In genomic region chr9:123326030-123326586, GRCh38 we compare ENCODE assay signal across 18 cellular contexts. TPM values are rescaled to one million over a fixed set of nuclear protein-coding genes. Genes with fewer than 3 reads are reported as not detected.
DNase-seq lines count a peak whose midpoint lies in the region; ATAC-seq and TF ChIP-seq lines count a peak whose summit lies in the region.
"Had no signal": no experiment of that assay in that cellular context is flagged by ENCODE, and none has a peak within 500 bp of the region (broad histone marks: within the 10 kb centered on the region; RNA-seq: fewer than 3 reads in every experiment).

No MANE protein-coding gene starts in this region.

- no peaks in the 10 kb centered on the region for H3K9me1 ChIP-seq in IMR-90 (ENCODE audit: insufficient read depth, low read length)

- CTCF ChIA-PET in IMR-90 (lab: Yijun Ruan, JAX) = interaction anchor here (1.1 kb wide), 1 partner anchor 10 kb away, joined by 4 read pairs; no protein-coding TSS in a partner anchor

- H3K4me3 ChIP-seq in IMR-90 (ENCODE audit: insufficient read depth, low read depth, low read length) (no peak overlapping the region), parathyroid adenoma (ENCODE audit: low read depth, low read length) (no peak overlapping the region)
- H3K4me3 ChIP-seq: ascending aorta, HAP-1, upper lobe of right lung had no signal

- no peak overlapping the region for H3K18ac ChIP-seq in IMR-90 (ENCODE audit: low read depth, low read length)

- H2BK15ac ChIP-seq in IMR-90 (ENCODE audit: low read depth, low read length) = no peak overlapping the region

- no peaks in the 10 kb centered on the region; the same call in 1 of the 2 replicates for H3K4me1 ChIP-seq in IMR-90 (ENCODE audit: control insufficient read depth, insufficient read depth, low read length)
- H3K4me1 ChIP-seq in parathyroid adenoma = peaks cover 37% of the 10 kb centered on the region
- H3K4me1 ChIP-seq: ascending aorta, HAP-1 had no signal

- no peak overlapping the region; the same call in 1 of the 2 replicates for H4K5ac ChIP-seq in IMR-90 (ENCODE audit: low read depth, low read length)

- no peaks in the 10 kb centered on the region for H3K36me3 ChIP-seq in IMR-90 (ENCODE audit: control insufficient read depth, insufficient read depth, low read length)
- no peaks in the 10 kb centered on the region for H3K36me3 ChIP-seq in parathyroid adenoma (ENCODE audit: control insufficient read depth, insufficient read depth, low read length)
- H3K36me3 ChIP-seq: ascending aorta, HAP-1, upper lobe of right lung had no signal

- no peak overlapping the region for H3K4me2 ChIP-seq in IMR-90 (ENCODE audit: low read depth, low read length)
- peak overlapping the region; percentile 45 for H3K4me2 ChIP-seq in parathyroid adenoma (ENCODE audit: low read length)

- no peak for TF ChIP-seq POLR2A in IMR-90 (IDR thresholded peaks at IDR 0.05; ENCODE audit: low read depth, low read length)

- H3K14ac ChIP-seq in IMR-90 (replicated peaks; ENCODE audit: low read depth, low read length) = no peak overlapping the region

- no TSS peak for BruUV-seq in IMR-90 (replicated peaks; lab: Mats Ljungman, UMichigan)

- DNase-seq in IMR-90 (no peak), cerebellar nuclear complex (lab: John Stamatoyannopoulos, UW) (no peak), AG08395 (ENCODE audit: low spot score) (no peak), DMS53 (lab: John Stamatoyannopoulos, UW) (no peak), posterior cingulate gyrus (no peak)
- DNase-seq: activated effector memory CD4-positive, alpha-beta T cell treated with anti-CD3 and anti-CD28 coated beads, Interleukin-2, amount 50 U/mL, for 16 hours; hippocampal formation; left cardiac atrium; right cardiac atrium; stimulated activated CD4-positive, alpha-beta T cell treated with anti-CD3 and anti-CD28 coated beads, Interleukin-1b, Interleukin-23, amount 100 ng/mL, for 48 hours; upper lobe of right lung had no signal

- POLR2A ChIA-PET in IMR-90 (lab: Charles Lee; ENCODE audit: unreplicated experiment) = no interaction called here

- no peak overlapping the region for H2BK120ac ChIP-seq in IMR-90 (ENCODE audit: low read depth, low read length)

- no peak for TF ChIP-seq CTCF in C4-2B (conservative IDR thresholded peaks at IDR 0.05)
- TF ChIP-seq CTCF in IMR-90 (conservative IDR thresholded peaks at IDR 0.05; ENCODE audit: low read depth, low read length) = no peak
- no peak for TF ChIP-seq CTCF in parathyroid adenoma (IDR thresholded peaks at IDR 0.05)

- H2BK5ac ChIP-seq in IMR-90 (ENCODE audit: low read depth, low read length, poor library complexity, severe bottlenecking) = no peak overlapping the region

- no peak overlapping the region for H4K8ac ChIP-seq in IMR-90 (ENCODE audit: low read depth in 2 of 2, low read length in 2 of 2)

- H2BK20ac ChIP-seq in IMR-90 (ENCODE audit: low read depth, low read length) = no peak overlapping the region

- no peak overlapping the region for H3K56ac ChIP-seq in IMR-90 (ENCODE audit: extremely low read depth, insufficient read depth, low read length)

- ATAC-seq in IMR-90 (ENCODE audit: low read depth) = no peak
- ATAC-seq: left cardiac atrium, right cardiac atrium had no signal

- no peaks in the 10 kb centered on the region for H3K79me2 ChIP-seq in parathyroid adenoma

- H2AK9ac ChIP-seq in IMR-90 (replicated peaks; ENCODE audit: low read depth, low read length, poor library complexity) = no peak overlapping the region

- no peak overlapping the region for H4K91ac ChIP-seq in IMR-90 (ENCODE audit: insufficient read depth, low read depth, low read length)

- H2AK5ac ChIP-seq in IMR-90 (ENCODE audit: low read depth, low read length) = no peak overlapping the region

- H3K9ac ChIP-seq in IMR-90 (ENCODE audit: low read depth, low read length) = no peak overlapping the region
- no peak overlapping the region for H3K9ac ChIP-seq in parathyroid adenoma

- H3K9me3 ChIP-seq in IMR-90 (ENCODE audit: control insufficient read depth, insufficient read depth, low read length) = peaks cover 4% of the 10 kb centered on the region; the same call in 1 of the 2 replicates
- no peaks in the 10 kb centered on the region for H3K9me3 ChIP-seq in parathyroid adenoma (ENCODE audit: control insufficient read depth, low read length)
- H3K9me3 ChIP-seq: ascending aorta, HAP-1, upper lobe of right lung had no signal

- H2AFZ ChIP-seq in IMR-90 (replicated peaks; ENCODE audit: low read length, poor library complexity) (peak overlapping the region; percentile 70), parathyroid adenoma (peak overlapping the region; percentile 70)

- no peak overlapping the region for H3K23ac ChIP-seq in IMR-90 (ENCODE audit: low read depth, low read length)

- H3K27ac ChIP-seq in C4-2B (peak overlapping the region; percentile 94), IMR-90 (ENCODE audit: insufficient read depth, low read length) (no peak overlapping the region), cingulate gyrus (ENCODE audit: low read depth, low read length) (peak overlapping the region; percentile 32), parathyroid adenoma (peak overlapping the region; percentile 83)
- H3K27ac ChIP-seq: ascending aorta had no signal

- intact Hi-C loops in IMR-90 (cut with micrococcal nuclease) = no loop called here
- intact Hi-C loops in posterior cingulate gyrus (cut with DNase I) = no loop called here

- 51% methylated on average over 4 of the region's 8 CpGs; no CpG with 5 or more reads in 1 of the 2 experiments for WGBS in IMR-90 (ENCODE audit: extremely low coverage in 2 of 2, insufficient read length in 1 of 2), 2 experiments

- H3K79me1 ChIP-seq in IMR-90 (ENCODE audit: low read depth in 1 of 2, low read length in 2 of 2) = no peaks in the 10 kb centered on the region

- in situ Hi-C loops in IMR-90 (cut with MboI; ENCODE audit: low sequenced_read_pairs) = loop anchor here (25.0 kb wide), 1 partner anchor 489 kb away; the partner anchor contains the start of gene PDCL

- no peaks in the 10 kb centered on the region for H4K20me1 ChIP-seq in IMR-90 (ENCODE audit: insufficient read depth, low read length)

- dilution Hi-C loops in IMR-90 (cut with HindIII; ENCODE audit: low sequenced_read_pairs, unreplicated experiment) = no loop called here

- no peak overlapping the region for H3K4ac ChIP-seq in IMR-90 (ENCODE audit: low read depth, low read length)

- H3K27me3 ChIP-seq in IMR-90 (ENCODE audit: control insufficient read depth, insufficient read depth, low read length) (peaks cover 23% of the 10 kb centered on the region; the same call in 1 of the 2 replicates), parathyroid adenoma (ENCODE audit: control insufficient read depth, insufficient read depth, low read length) (no peaks in the 10 kb centered on the region)
- H3K27me3 ChIP-seq: ascending aorta, upper lobe of right lung had no signal

- TF ChIP-seq RAD21 in IMR-90 (IDR thresholded peaks at IDR 0.05; ENCODE audit: low read length) = no peak

TF ChIP-seq in IMR-90, 13 proteins besides CTCF, POLR2A, EP300 and RAD21:
- no peak for TF ChIP-seq SMC3 (IDR thresholded peaks at IDR 0.05; ENCODE audit: low read depth, low read length)

RNA-seq across cellular contexts. Expression of gene CRB2, which starts 29.9 kb away (rescaled TPM):
- not detected in 2 replicates for total RNA-seq in IMR-90 (2012; rRNA removed)
- not detected in 2 replicates for polyA plus RNA-seq in IMR-90 (2012; rRNA removed)
- polyA plus RNA-seq in IMR-90 (2012; cell fraction: cytosol; rRNA removed) = not detected in 2 replicates
- 0.03 TPM in 1 of 2 replicates, not detected in the other for polyA plus RNA-seq in IMR-90 (2012; cell fraction: nucleus; rRNA removed; ENCODE audit: low replicate concordance)
- total RNA-seq: ascending aorta, dermis microvascular lymphatic vessel endothelial cell had no signal
- polyA plus RNA-seq: BJ had no signal

RNA-seq across cellular contexts. Expression of gene STRBP, which starts 57.7 kb away (rescaled TPM):
- total RNA-seq in IMR-90 (2012; rRNA removed) = 2.5 and 3.9 TPM in 2 replicates
- polyA plus RNA-seq in IMR-90 (2012; rRNA removed) = 1.6 and 2.1 TPM in 2 replicates
- 0.33 and 0.57 TPM in 2 replicates for polyA plus RNA-seq in IMR-90 (2012; cell fraction: cytosol; rRNA removed)
- polyA plus RNA-seq in IMR-90 (2012; cell fraction: nucleus; rRNA removed; ENCODE audit: low replicate concordance) = 0.13 and 1.5 TPM in 2 replicates
